ENCODE assay signal across 9 cellular contexts in genomic region chr14:106845286-106846087, GRCh38.
DNase-seq lines count a peak whose midpoint lies in the region; ATAC-seq and TF ChIP-seq lines count a peak whose summit lies in the region.
"Had no signal": no experiment of that assay in that cellular context is flagged by ENCODE, and none has a peak within 500 bp of the region (broad histone marks: within the 10 kb centered on the region; RNA-seq: fewer than 3 reads in every experiment).

No MANE protein-coding gene starts in this region.

- H3K4me3 ChIP-seq in LNCaP clone FGC (ENCODE audit: low read depth, low read length), result peak overlapping the region; percentile 71
- peak overlapping the region; percentile 7 to 42 for H3K4me3 ChIP-seq in right atrium auricular region

- TF ChIP-seq CTCF in LNCaP clone FGC (IDR thresholded peaks at IDR 0.05; ENCODE audit: control insufficient read depth, extremely low read depth, insufficient read depth), result no peak
- TF ChIP-seq CTCF in right atrium auricular region (IDR thresholded peaks at IDR 0.05), result no peak

- DNase-seq in CD1c-positive myeloid dendritic cell (ENCODE audit: extremely low spot score) (peak; percentile 49), LNCaP clone FGC (ENCODE audit: low read depth) (peak; percentile 64), right atrium auricular region (ENCODE audit: low spot score) (no peak), AG20443 (ENCODE audit: low spot score) (no peak), caudate nucleus (lab: John Stamatoyannopoulos, UW) (no peak)
- peak; percentile 24 to 41 for DNase-seq in activated CD4-positive, alpha-beta T cell treated with anti-CD3 and anti-CD28 coated beads, Interleukin-2, amount 50 U/mL, for 4 hours
- DNase-seq in stimulated activated effector memory CD8-positive, alpha-beta T cell treated with anti-CD3 and anti-CD28 coated beads, Interleukin-12 subunit alpha, Interleukin-12 subunit beta, amount 100 ng/mL, for 72 hours (ENCODE audit: low spot score in 2 of 2), result no peak

- ATAC-seq in GM19372 (IDR thresholded peaks at IDR 0.05; ENCODE audit: low read depth, unreplicated experiment), result peak; percentile 44
- ATAC-seq in stimulated activated effector memory CD8-positive, alpha-beta T cell treated with anti-CD3 and anti-CD28 coated beads, Interleukin-12 subunit alpha, Interleukin-12 subunit beta, amount 100 ng/mL, for 72 hours, result no peak

- no peaks in the 10 kb centered on the region for H3K9me3 ChIP-seq in right atrium auricular region
- H3K9me3 ChIP-seq: HAP-1 had no signal

- H3K4me1 ChIP-seq in right atrium auricular region, result peaks cover 0 to 4% of the 10 kb centered on the region in 2 donors
- H3K4me1 ChIP-seq: HAP-1 had no signal

- no peaks in the 10 kb centered on the region for H3K36me3 ChIP-seq in right atrium auricular region
- H3K36me3 ChIP-seq: HAP-1 had no signal

- peak overlapping the region; percentile 91 for H3K27ac Mint-ChIP-seq in stimulated activated effector memory CD8-positive, alpha-beta T cell treated with anti-CD3 and anti-CD28 coated beads, Interleukin-12 subunit alpha, Interleukin-12 subunit beta, amount 100 ng/mL, for 72 hours

- H3K36me3 Mint-ChIP-seq in stimulated activated effector memory CD8-positive, alpha-beta T cell treated with anti-CD3 and anti-CD28 coated beads, Interleukin-12 subunit alpha, Interleukin-12 subunit beta, amount 100 ng/mL, for 72 hours, result no peaks in the 10 kb centered on the region

- no peaks in the 10 kb centered on the region for H3K9me3 Mint-ChIP-seq in stimulated activated effector memory CD8-positive, alpha-beta T cell treated with anti-CD3 and anti-CD28 coated beads, Interleukin-12 subunit alpha, Interleukin-12 subunit beta, amount 100 ng/mL, for 72 hours

- H3K4me1 Mint-ChIP-seq in stimulated activated effector memory CD8-positive, alpha-beta T cell treated with anti-CD3 and anti-CD28 coated beads, Interleukin-12 subunit alpha, Interleukin-12 subunit beta, amount 100 ng/mL, for 72 hours, result peaks cover 31% of the 10 kb centered on the region

- H3K27ac ChIP-seq in right atrium auricular region (peak overlapping the region; percentile 66 to 71), caudate nucleus (ENCODE audit: low read depth, low read length) (no peak overlapping the region)

- peak overlapping the region; percentile 91 for H3K4me3 Mint-ChIP-seq in stimulated activated effector memory CD8-positive, alpha-beta T cell treated with anti-CD3 and anti-CD28 coated beads, Interleukin-12 subunit alpha, Interleukin-12 subunit beta, amount 100 ng/mL, for 72 hours

- no peaks in the 10 kb centered on the region for H3K27me3 ChIP-seq in right atrium auricular region

Comparison
In these comparisons a context has a peak if more than half of its experiments do, and no peak if none do; other contexts are left out.
1. DNase-seq: peak in CD1c-positive myeloid dendritic cell (single experiment), LNCaP clone FGC (single experiment) and activated CD4-positive, alpha-beta T cell treated with anti-CD3 and anti-CD28 coated beads, Interleukin-2, amount 50 U/mL, for 4 hours (2 of 2); none in right atrium auricular region (single experiment), stimulated activated effector memory CD8-positive, alpha-beta T cell treated with anti-CD3 and anti-CD28 coated beads, Interleukin-12 subunit alpha, Interleukin-12 subunit beta, amount 100 ng/mL, for 72 hours (0 of 2), AG20443 (single experiment) and caudate nucleus (0 of 61).